Comparison of ENCODE assay signal across 22 cellular contexts in genomic region chr6:52410979-52411378, GRCh38. TPM values are rescaled to one million over a fixed set of nuclear protein-coding genes. Genes with fewer than 3 reads are reported as not detected.
A peak's percentile ranks its signal among the peaks of the same experiment; 100 is the strongest.
DNase-seq lines count a peak whose midpoint lies in the region; ATAC-seq and TF ChIP-seq lines count a peak whose summit lies in the region.
"Had no signal": no experiment of that assay in that cellular context is flagged by ENCODE, and none has a peak within 500 bp of the region (broad histone marks: within the 10 kb centered on the region; RNA-seq: fewer than 3 reads in every experiment).

No MANE protein-coding gene starts in this region.

- DNase-seq in CD4-positive, alpha-beta T cell: no peak
- DNase-seq in T-cell (no peak), foreskin fibroblast (peak; percentile 29 to 68), mesendoderm (no peak)
- DNase-seq in naive thymus-derived CD8-positive, alpha-beta T cell: no peak
- DNase-seq in activated T-cell treated with anti-CD3 and anti-CD28 coated beads, Interleukin-2, amount 50 U/mL, for 72 hours: no peak
- DNase-seq: AML-193; Calu3; CD4-positive, CD25-positive, alpha-beta regulatory T cell; DMS53; GM23248; KBM-7; NCI-H1417 treated with DMSO at 0.1 percent for 48 hours; NCI-H2029; NCI-H2171; NCI-H446 treated with DMSO at 0.1 percent for 48 hours; NK-92 treated with Interleukin-12 subunit alpha and Interleukin-12 subunit beta, amount 100 ng/mL, for 24 hours; RPMI8226 had no signal

- no peaks in the 10 kb centered on the region for H3K4me1 ChIP-seq in mesendoderm (ENCODE audit: control insufficient read depth, low read depth, low read length)

- no peak overlapping the region for H3K27ac ChIP-seq in CD4-positive, alpha-beta T cell (ENCODE audit: low read depth, low read length)
- no peak overlapping the region for H3K27ac ChIP-seq in mesendoderm (ENCODE audit: low read depth, low read length)
- H3K27ac ChIP-seq: A549, GM23248 had no signal

- intact Hi-C loops in CD4-positive, alpha-beta T cell (cut with DNase I, micrococcal nuclease): loop anchor here in 1 of 2 experiments (10.0 kb wide), 2 partner anchors 346 to 1134 kb away; partner anchors contain the start of gene GCLC

- CTCF ChIA-PET in CD4-positive, alpha-beta T cell (lab: Charles Lee): no interaction called here
- CTCF ChIA-PET in T-cell (lab: Charles Lee): interaction anchor here (1.1 to 1.2 kb wide), 2 partner anchors 22 to 101 kb away, joined by 3 to 5 read pairs; no protein-coding TSS in a partner anchor

- no peak overlapping the region for H2BK15ac ChIP-seq in mesendoderm (replicated peaks; ENCODE audit: low read depth)

- no peak overlapping the region for H2BK5ac ChIP-seq in mesendoderm (ENCODE audit: low read length)

- peaks cover 6% of the 10 kb centered on the region for H3K36me3 Mint-ChIP-seq in CD4-positive, alpha-beta T cell (ENCODE audit: low read depth)
- H3K36me3 Mint-ChIP-seq in T-cell: peaks cover 1% of the 10 kb centered on the region
- H3K36me3 Mint-ChIP-seq in naive thymus-derived CD8-positive, alpha-beta T cell: peaks cover 0 to 7% (median 0%) of the 10 kb centered on the region in 3 donors
- no peaks in the 10 kb centered on the region for H3K36me3 Mint-ChIP-seq in activated T-cell treated with anti-CD3 and anti-CD28 coated beads, Interleukin-2, amount 50 U/mL, for 72 hours (ENCODE audit: insufficient read depth in 2 of 2)

- H3K4me2 ChIP-seq in mesendoderm (ENCODE audit: low read length): no peak overlapping the region
- H3K4me2 ChIP-seq: A549 had no signal

- H3K56ac ChIP-seq in mesendoderm (ENCODE audit: low read length): no peak overlapping the region

- peaks cover 33% of the 10 kb centered on the region for H3K4me1 Mint-ChIP-seq in CD4-positive, alpha-beta T cell (ENCODE audit: low read depth)
- peaks cover 23 to 34% (median 30%) of the 10 kb centered on the region in 3 donors for H3K4me1 Mint-ChIP-seq in T-cell
- peaks cover 19 to 39% (median 26%) of the 10 kb centered on the region in 4 donors for H3K4me1 Mint-ChIP-seq in naive thymus-derived CD8-positive, alpha-beta T cell
- H3K4me1 Mint-ChIP-seq in activated T-cell treated with anti-CD3 and anti-CD28 coated beads, Interleukin-2, amount 50 U/mL, for 72 hours (ENCODE audit: low read depth): peaks cover 18% of the 10 kb centered on the region

- H3K9me3 ChIP-seq in CD4-positive, alpha-beta T cell (ENCODE audit: control insufficient read depth, low read length): no peaks in the 10 kb centered on the region
- H3K9me3 ChIP-seq: A549 had no signal

- no peaks in the 10 kb centered on the region for H3K27me3 Mint-ChIP-seq in CD4-positive, alpha-beta T cell
- no peaks in the 10 kb centered on the region for H3K27me3 Mint-ChIP-seq in T-cell
- H3K27me3 Mint-ChIP-seq in naive thymus-derived CD8-positive, alpha-beta T cell: no peaks in the 10 kb centered on the region
- no peaks in the 10 kb centered on the region for H3K27me3 Mint-ChIP-seq in activated T-cell treated with anti-CD3 and anti-CD28 coated beads, Interleukin-2, amount 50 U/mL, for 72 hours (ENCODE audit: low read depth)

- H3K27ac Mint-ChIP-seq in CD4-positive, alpha-beta T cell: peak overlapping the region; percentile 64
- peak overlapping the region; percentile 59 to 64 for H3K27ac Mint-ChIP-seq in T-cell
- H3K27ac Mint-ChIP-seq in naive thymus-derived CD8-positive, alpha-beta T cell: peak overlapping the region in 8 of 10 donors; percentile 5 to 88 (median 60)
- H3K27ac Mint-ChIP-seq in activated T-cell treated with anti-CD3 and anti-CD28 coated beads, Interleukin-2, amount 50 U/mL, for 72 hours: no peak overlapping the region

- no peak overlapping the region for H4K8ac ChIP-seq in mesendoderm (ENCODE audit: low read depth, low read length)

- ATAC-seq in CD4-positive, alpha-beta T cell (ENCODE audit: poor library complexity): no peak
- ATAC-seq in T-cell (replicated peaks in 1 of 4) (no peak), HG03139 (IDR thresholded peaks at IDR 0.05; ENCODE audit: unreplicated experiment) (no peak), HG03045 (IDR thresholded peaks at IDR 0.05; ENCODE audit: unreplicated experiment) (no peak)
- ATAC-seq in naive thymus-derived CD8-positive, alpha-beta T cell: no peak
- no peak for ATAC-seq in activated T-cell treated with anti-CD3 and anti-CD28 coated beads, Interleukin-2, amount 50 U/mL, for 72 hours (replicated peaks in 1 of 2)
- ATAC-seq: A549, HCT116 had no signal

- no peak overlapping the region for H3K18ac ChIP-seq in mesendoderm (ENCODE audit: low read length)

- H3K27me3 ChIP-seq in CD4-positive, alpha-beta T cell (ENCODE audit: control insufficient read depth, insufficient read depth, low read length): no peaks in the 10 kb centered on the region
- no peaks in the 10 kb centered on the region for H3K27me3 ChIP-seq in mesendoderm (ENCODE audit: insufficient read depth, low read length, poor library complexity)

- H3K4ac ChIP-seq in mesendoderm (ENCODE audit: low read depth, low read length): no peak overlapping the region

- H4K5ac ChIP-seq in mesendoderm (ENCODE audit: low read length): no peak overlapping the region

- H3K36me3 ChIP-seq in mesendoderm (ENCODE audit: control insufficient read depth, insufficient read depth, low read length): no peaks in the 10 kb centered on the region

- no peak overlapping the region for H3K4me3 ChIP-seq in foreskin fibroblast (ENCODE audit: low read depth in 1 of 2, low read length in 2 of 2)
- H3K4me3 ChIP-seq in mesendoderm (ENCODE audit: low read length): no peak overlapping the region
- H3K4me3 ChIP-seq: A549, GM23248 had no signal

- no peaks in the 10 kb centered on the region for H3K79me1 ChIP-seq in mesendoderm (ENCODE audit: low read length)

- H2AK5ac ChIP-seq in mesendoderm (ENCODE audit: low read length): no peak overlapping the region

- H3K4me3 Mint-ChIP-seq in CD4-positive, alpha-beta T cell: no peak overlapping the region
- no peak overlapping the region for H3K4me3 Mint-ChIP-seq in T-cell
- H3K4me3 Mint-ChIP-seq in naive thymus-derived CD8-positive, alpha-beta T cell: no peak overlapping the region
- H3K4me3 Mint-ChIP-seq in activated T-cell treated with anti-CD3 and anti-CD28 coated beads, Interleukin-2, amount 50 U/mL, for 72 hours: no peak overlapping the region
- H3K4me3 Mint-ChIP-seq: CD4-positive, CD25-positive, alpha-beta regulatory T cell had no signal

- H3K9me3 Mint-ChIP-seq in CD4-positive, alpha-beta T cell: no peaks in the 10 kb centered on the region
- H3K9me3 Mint-ChIP-seq in T-cell: no peaks in the 10 kb centered on the region
- H3K9me3 Mint-ChIP-seq in naive thymus-derived CD8-positive, alpha-beta T cell: no peaks in the 10 kb centered on the region
- no peaks in the 10 kb centered on the region for H3K9me3 Mint-ChIP-seq in activated T-cell treated with anti-CD3 and anti-CD28 coated beads, Interleukin-2, amount 50 U/mL, for 72 hours

- no peaks in the 10 kb centered on the region for H3K79me2 ChIP-seq in mesendoderm (ENCODE audit: control insufficient read depth, insufficient read depth, low read length)

- H2BK120ac ChIP-seq in mesendoderm (ENCODE audit: low read depth, low read length): no peak overlapping the region

- H3K23ac ChIP-seq in mesendoderm (ENCODE audit: low read length): no peak overlapping the region

- no peak for TF ChIP-seq CTCF in CD4-positive, alpha-beta T cell (IDR thresholded peaks at IDR 0.05)
- TF ChIP-seq CTCF in foreskin fibroblast (IDR thresholded peaks at IDR 0.05; ENCODE audit: low read depth, low read length): no peak

- H3K9ac ChIP-seq in mesendoderm (ENCODE audit: low read length): no peak overlapping the region
- H3K9ac ChIP-seq: GM23248 had no signal

- POLR2A ChIA-PET in CD4-positive, alpha-beta T cell (lab: Charles Lee): interaction anchor here (0.8 kb wide), 1 partner anchor 21 kb away, joined by 4 read pairs; no protein-coding TSS in a partner anchor
- POLR2A ChIA-PET in T-cell (lab: Charles Lee): no interaction called here
- POLR2A ChIA-PET in naive thymus-derived CD8-positive, alpha-beta T cell (lab: Charles Lee): interaction anchor here (1.6 kb wide), 1 partner anchor 21 kb away, joined by 5 read pairs; no protein-coding TSS in a partner anchor

RNA-seq across cellular contexts. Expression of gene EFHC1, which starts 9.2 kb away (rescaled TPM):
- 1 to 10 TPM; 3.4 to 4.8 TPM for total RNA-seq in CD4-positive, alpha-beta T cell
- 1 to 10 TPM; 4.5 to 8.6 (median 6.2) TPM for total RNA-seq in T-cell
- total RNA-seq in naive thymus-derived CD8-positive, alpha-beta T cell: 10 to 100 TPM; 13.0 to 15.5 TPM
- polyA plus RNA-seq in naive thymus-derived CD8-positive, alpha-beta T cell: 1 to 10 TPM; 2.5 to 5.1 (median 2.9) TPM
- 1 to 10 TPM; 4.6 to 5.1 TPM for total RNA-seq in activated T-cell treated with anti-CD3 and anti-CD28 coated beads, Interleukin-2, amount 50 U/mL, for 72 hours
- 7.6 TPM for polyA plus RNA-seq in mesendoderm (2013, experiment 1 of 2)
- 7.2 TPM for polyA plus RNA-seq in mesendoderm (2013, experiment 2 of 2)

RNA-seq across cellular contexts. Expression of gene PAQR8, which starts 49.0 kb away (rescaled TPM):
- total RNA-seq in CD4-positive, alpha-beta T cell: 1 to 10 TPM; 1.8 to 1.9 TPM
- 10 to 100 TPM; 12.0 to 35.2 (median 30.2) TPM for total RNA-seq in T-cell
- 10 to 100 TPM; 28.9 to 31.7 TPM for total RNA-seq in naive thymus-derived CD8-positive, alpha-beta T cell
- 10 to 100 TPM; 14.3 to 35.0 (median 30.6) TPM for polyA plus RNA-seq in naive thymus-derived CD8-positive, alpha-beta T cell
- 10 to 100 TPM; 14.6 to 21.0 TPM for total RNA-seq in activated T-cell treated with anti-CD3 and anti-CD28 coated beads, Interleukin-2, amount 50 U/mL, for 72 hours
- polyA plus RNA-seq in mesendoderm (2013, experiment 1 of 2): 2.7 TPM
- polyA plus RNA-seq in mesendoderm (2013, experiment 2 of 2): 2.6 TPM

Comparison
In these comparisons a context has a peak if more than half of its experiments do, and no peak if none do; other contexts are left out.
1. DNase-seq: peak in foreskin fibroblast (2 of 2); none in CD4-positive, alpha-beta T cell (0 of 10), T-cell (0 of 34), naive thymus-derived CD8-positive, alpha-beta T cell (0 of 10), activated T-cell treated with anti-CD3 and anti-CD28 coated beads, Interleukin-2, amount 50 U/mL, for 72 hours (0 of 2) and mesendoderm (single experiment).
2. RNA of gene PAQR8, which starts 49.0 kb away (total RNA-seq): 28.9 to 31.7 TPM in naive thymus-derived CD8-positive, alpha-beta T cell, 12.0 to 35.2 TPM in T-cell and 14.6 to 21.0 TPM in activated T-cell treated with anti-CD3 and anti-CD28 coated beads, Interleukin-2, amount 50 U/mL, for 72 hours; 1.8 to 1.9 TPM in CD4-positive, alpha-beta T cell; every median in the first group is over 4 times any median in the second.
3. POLR2A ChIA-PET loops: an anchor here in CD4-positive, alpha-beta T cell (0.8 kb wide) and naive thymus-derived CD8-positive, alpha-beta T cell (1.6 kb wide); none called in T-cell.